ENCODE assay signal across 10 cellular contexts in genomic region chr11:119337581-119338317, GRCh38. TPM values are rescaled to one million over a fixed set of nuclear protein-coding genes. Genes with fewer than 3 reads are reported as not detected.
DNase-seq lines count a peak whose midpoint lies in the region; ATAC-seq and TF ChIP-seq lines count a peak whose summit lies in the region.
"Had no signal": no experiment of that assay in that cellular context is flagged by ENCODE, and none has a peak within 500 bp of the region (broad histone marks: within the 10 kb centered on the region; RNA-seq: fewer than 3 reads in every experiment).

No MANE protein-coding gene starts in this region.

- H3K27me3 ChIP-seq in Panc1 (ENCODE audit: control insufficient read depth, insufficient read depth, low read length) (no peaks in the 10 kb centered on the region), psoas muscle (ENCODE audit: insufficient read depth in 3 of 3, low read length in 2 of 3) (peaks cover 0 to 4% (median 0%) of the 10 kb centered on the region in 3 donors), thyroid gland (no peaks in the 10 kb centered on the region)

- in situ Hi-C loops in Panc1 (cut with HindIII; ENCODE audit: low pct_unique_long_range_greater_than_20kb, low sequenced_read_pairs): no loop called here

- no peak for TF ChIP-seq POLR2A in thyroid gland (IDR thresholded peaks at IDR 0.05)

- CTCF ChIA-PET in Panc1 (lab: Charles Lee): interaction anchor here (0.5 to 3.5 kb wide), 26 partner anchors 10 to 739 kb away, joined by 3 to 43 read pairs (median 5); partner anchors contain the start of genes CBL, DPAGT1, USP2 and VPS11

- BruUV-seq in Panc1 (replicated peaks; lab: Mats Ljungman, UMichigan): no TSS peak

- H3K9me3 ChIP-seq in Panc1 (ENCODE audit: control insufficient read depth, insufficient read depth, low read depth, low read length) (no peaks in the 10 kb centered on the region), psoas muscle (no peaks in the 10 kb centered on the region), thyroid gland (no peaks in the 10 kb centered on the region)

- intact Hi-C loops in Panc1 (cut with micrococcal nuclease; ENCODE audit: unreplicated experiment): loop anchor here (2.0 to 5.0 kb wide), 2 partner anchors 35 to 137 kb away; no protein-coding TSS in a partner anchor
- intact Hi-C loops in psoas muscle (cut with DNase I): loop anchor here (5.0 kb wide), 1 partner anchor 130 kb away; the partner anchor contains the start of gene CBL (in 2 of the 2)
- intact Hi-C loops in thyroid gland (cut with DNase I): no loop called here

- 55 to 59% (median 57%) methylated on average over 9 of the region's 9 CpGs for WGBS in psoas muscle, 3 donors
- WGBS in thyroid gland, 2 donors: 44 to 66% methylated on average over 5 to 6 of the region's 9 CpGs

- H3K4me3 ChIP-seq in Panc1 (ENCODE audit: low read depth in 2 of 2, low read length in 2 of 2) (0 out of 4 replicates have a peak overlapping the region, but pooled peaks of 1 of the 2 experiments have one; percentile 16), fibroblast of mammary gland (ENCODE audit: control insufficient read depth, low read depth, low read length) (no peak overlapping the region), psoas muscle (no peak overlapping the region), thyroid gland (replicated peaks in 1 of 3) (no peak overlapping the region)

- POLR2A ChIA-PET in Panc1 (lab: Charles Lee): interaction anchor here (0.6 to 1.3 kb wide), 6 partner anchors 18 to 392 kb away, joined by 3 to 13 read pairs (median 4); partner anchors contain the start of genes CBL and HINFP

- no peak for TF ChIP-seq CTCF in Panc1 (IDR thresholded peaks at IDR 0.05)
- TF ChIP-seq CTCF in fibroblast of mammary gland (conservative IDR thresholded peaks at IDR 0.05; ENCODE audit: control insufficient read depth, insufficient read depth, low read depth, low read length): no peak
- TF ChIP-seq CTCF in psoas muscle (IDR thresholded peaks at IDR 0.05): no peak
- no peak for TF ChIP-seq CTCF in thyroid gland (IDR thresholded peaks at IDR 0.05)

- H3K4me1 ChIP-seq in Panc1 (ENCODE audit: control insufficient read depth, insufficient read depth, low read length) (peaks cover 40% of the 10 kb centered on the region), psoas muscle (peaks cover 59% of the 10 kb centered on the region), thyroid gland (peaks cover 19 to 52% of the 10 kb centered on the region in 2 donors)

- peak; percentile 39 for ATAC-seq in Panc1
- no peak for ATAC-seq in psoas muscle

- H3K27ac ChIP-seq in Panc1 (ENCODE audit: low read length) (peak overlapping the region; percentile 40), psoas muscle (peak overlapping the region; percentile 95), thyroid gland (no peak overlapping the region)
- H3K27ac ChIP-seq: VCaP had no signal

- no peaks in the 10 kb centered on the region for H3K36me3 ChIP-seq in Panc1 (ENCODE audit: control insufficient read depth, insufficient read depth, low read length)
- peaks cover 0 to 11% of the 10 kb centered on the region in 2 donors for H3K36me3 ChIP-seq in psoas muscle (ENCODE audit: insufficient read depth in 1 of 2, low read depth in 1 of 2)
- H3K36me3 ChIP-seq in thyroid gland: no peaks in the 10 kb centered on the region

- peak; percentile 66 for DNase-seq in ELR (ENCODE audit: low read depth)
- no peak for DNase-seq in Panc1 (ENCODE audit: low read depth, low spot score)
- peak; percentile 48 for DNase-seq in fibroblast of mammary gland (ENCODE audit: low read depth)
- no peak for DNase-seq in psoas muscle
- no peak for DNase-seq in hippocampal formation (lab: John Stamatoyannopoulos, UW)
- DNase-seq in NCI-H2171 (lab: John Stamatoyannopoulos, UW): no peak
- no peak for DNase-seq in thyroid gland
- no peak for DNase-seq in NCI-H2081 treated with DMSO at 0.1 percent for 48 hours (lab: John Stamatoyannopoulos, UW)

RNA-seq across cellular contexts. Expression of gene C1QTNF5, which starts 2.9 kb away (rescaled TPM):
- total RNA-seq in Panc1 (2021; ENCODE audit: unreplicated experiment) (not detected), psoas muscle (10 to 100 TPM in 1 of 4 donors, 1 to 10 TPM in 3; 5.3 to 11.6 (median 8.8) TPM), thyroid gland (10 to 100 TPM; 13.0 to 46.4 (median 27.8) TPM)
- not detected for polyA plus RNA-seq in Panc1 (2012; ENCODE audit: insufficient read length)
- polyA plus RNA-seq in psoas muscle: 10 to 100 TPM in 1 of 3 donors, 1 to 10 TPM in 2; 3.2 to 12.0 (median 4.7) TPM

RNA-seq across cellular contexts. Expression of gene RNF26, which starts 3.4 kb away (rescaled TPM):
- total RNA-seq in Panc1 (2021; ENCODE audit: unreplicated experiment) (69.0 TPM), psoas muscle (1 to 10 TPM; 6.1 to 8.8 (median 7.5) TPM), thyroid gland (10 to 100 TPM; 10.1 to 18.9 (median 14.1) TPM)
- polyA plus RNA-seq in Panc1 (2012; ENCODE audit: insufficient read length): 58.5 TPM
- polyA plus RNA-seq in psoas muscle: 1 to 10 TPM; 5.8 to 8.9 (median 7.1) TPM

RNA-seq across cellular contexts. Expression of gene MFRP, which starts 8.8 kb away (rescaled TPM):
- total RNA-seq in Panc1 (2021; ENCODE audit: unreplicated experiment) (not detected), psoas muscle (not detected), thyroid gland (not detected)
- polyA plus RNA-seq in Panc1 (2012; ENCODE audit: insufficient read length): not detected
- polyA plus RNA-seq in psoas muscle: under 1 TPM in 2 of 3 donors, not detected in 1; 0.01 to 0.05 TPM
- total RNA-seq: skeletal muscle tissue had no signal

RNA-seq across cellular contexts. Expression of gene MCAM, which starts 20.8 kb away (rescaled TPM):
- total RNA-seq in Panc1 (2021; ENCODE audit: unreplicated experiment) (27.2 TPM), psoas muscle (10 to 100 TPM; 24.5 to 71.1 (median 43.6) TPM), thyroid gland (100 to 1,000 TPM in 1 of 4 donors, 10 to 100 TPM in 3; 17.6 to 243 (median 61.8) TPM)
- polyA plus RNA-seq in Panc1 (2012; ENCODE audit: insufficient read length): 27.9 TPM
- 10 to 100 TPM; 15.4 to 27.4 (median 27.3) TPM for polyA plus RNA-seq in psoas muscle

RNA-seq across cellular contexts. Expression of gene USP2, which starts 43.7 kb away (rescaled TPM):
- total RNA-seq in Panc1 (2021; ENCODE audit: unreplicated experiment) (3.1 TPM), psoas muscle (100 to 1,000 TPM in 3 of 4 donors, 10 to 100 TPM in 1; 75.8 to 210 (median 156) TPM), thyroid gland (1 to 10 TPM; 2.0 to 5.3 (median 4.6) TPM)
- polyA plus RNA-seq in Panc1 (2012; ENCODE audit: insufficient read length): 2.3 TPM
- 10 to 100 TPM; 49.0 to 76.4 (median 57.4) TPM for polyA plus RNA-seq in psoas muscle

Comparison
In these comparisons a context has a peak if more than half of its experiments do, and no peak if none do; other contexts are left out.
1. DNase-seq: peak in ELR (single experiment) and fibroblast of mammary gland (single experiment); none in Panc1 (single experiment), psoas muscle (0 of 2), hippocampal formation (0 of 2), NCI-H2171 (single experiment), thyroid gland (0 of 2) and NCI-H2081 treated with DMSO at 0.1 percent for 48 hours (single experiment).
2. H3K27ac ChIP-seq: peak in Panc1 (single experiment) and psoas muscle (single experiment); none in thyroid gland (0 of 3).